ENCODE assay signal across 28 cellular contexts in the genomic region with DNA sequence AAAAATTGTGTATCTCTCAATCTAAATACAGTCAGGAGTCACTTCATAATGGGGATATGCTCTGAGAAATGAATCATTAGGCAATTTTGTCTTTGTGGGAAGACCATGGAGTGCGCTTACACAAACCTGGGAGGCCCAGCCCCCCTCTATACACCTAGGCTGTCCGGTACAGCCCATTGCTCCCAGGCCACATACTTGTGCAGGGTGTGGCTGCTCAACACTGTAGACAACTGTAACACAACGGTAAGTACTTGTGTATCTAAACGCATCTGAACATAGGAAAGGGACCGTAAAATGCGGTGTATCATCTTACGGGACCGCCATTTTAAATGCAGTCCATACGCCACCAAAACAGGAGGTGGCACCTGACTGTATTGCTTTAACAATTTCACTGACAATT. TPM values are rescaled to one million over a fixed set of nuclear protein-coding genes. Genes with fewer than 3 reads are reported as not detected.
A peak's percentile ranks its signal among the peaks of the same experiment; 100 is the strongest.
DNase-seq lines count a peak whose midpoint lies in the region; ATAC-seq and TF ChIP-seq lines count a peak whose summit lies in the region.
"Had no signal": no experiment of that assay in that cellular context is flagged by ENCODE, and none has a peak within 500 bp of the region (broad histone marks: within the 10 kb centered on the region; RNA-seq: fewer than 3 reads in every experiment).

No MANE protein-coding gene starts in this region.

- intact Hi-C loops in natural killer cell (cut with micrococcal nuclease) = no loop called here

- no peaks in the 10 kb centered on the region for H3K79me2 ChIP-seq in osteoblast (ENCODE audit: insufficient read depth, low read length)

- POLR2A ChIA-PET in HEK293T (lab: Yijun Ruan, JAX) = no interaction called here

- CTCF ChIA-PET in HEK293T (lab: Yijun Ruan, JAX) = no interaction called here

- no peak overlapping the region for H3K4me3 ChIP-seq in coronary artery
- no peak overlapping the region for H3K4me3 ChIP-seq in osteoblast (ENCODE audit: insufficient read depth, low read length)
- H3K4me3 ChIP-seq: HAP-1 had no signal

- DNase-seq in natural killer cell (peak; percentile 10), coronary artery (ENCODE audit: low spot score) (peak; percentile 19), osteoblast (ENCODE audit: insufficient read length, low spot score, missing footprints) (peak; percentile 32), HEK293T (ENCODE audit: extremely low spot score) (no peak), DMS53 treated with DMSO at 0.1 percent for 48 hours (lab: John Stamatoyannopoulos, UW; ENCODE audit: unreplicated experiment) (no peak)
- DNase-seq in natural killer cell treated with Interleukin-12 subunit alpha and Interleukin-12 subunit beta and Interleukin-15 and Interleukin-18, amount 100 ng/mL, for 72 hours (ENCODE audit: low spot score) = no peak
- DNase-seq: Caco-2; DMS 273 treated with DMSO at 0.1 percent for 48 hours; DMS79 treated with DMSO at 0.1 percent for 48 hours; GF-D8; GOT3; Karpas-422; NCI-H1092; NCI-H1436; NCI-H187 treated with DMSO at 0.1 percent for 48 hours; NCI-H2107; NCI-H524 treated with DMSO at 0.1 percent for 48 hours; NCI-H774; NK-92 treated with Interleukin-12 subunit alpha and Interleukin-12 subunit beta, amount 100 ng/mL, for 24 hours; PC-3; SK-N-SH had no signal

- H3K27ac ChIP-seq in coronary artery (no peak overlapping the region), osteoblast (ENCODE audit: low read depth, low read length) (no peak overlapping the region)
- H3K27ac ChIP-seq: C4-2B, HL-60 had no signal

- no peaks in the 10 kb centered on the region for H3K27me3 ChIP-seq in osteoblast (ENCODE audit: insufficient read depth, low read length)

- no peak overlapping the region for H3K4me3 Mint-ChIP-seq in natural killer cell
- no peak overlapping the region for H3K4me3 Mint-ChIP-seq in natural killer cell treated with Interleukin-12 subunit alpha and Interleukin-12 subunit beta and Interleukin-15 and Interleukin-18, amount 100 ng/mL, for 72 hours
- H3K4me3 Mint-ChIP-seq: B cell; CD8-positive, alpha-beta T cell had no signal

- H3K27ac Mint-ChIP-seq in natural killer cell = no peak overlapping the region
- H3K27ac Mint-ChIP-seq in natural killer cell treated with Interleukin-12 subunit alpha and Interleukin-12 subunit beta and Interleukin-15 and Interleukin-18, amount 100 ng/mL, for 72 hours = no peak overlapping the region
- H3K27ac Mint-ChIP-seq: B cell; CD8-positive, alpha-beta T cell had no signal

- ATAC-seq in natural killer cell (no peak), HG03354 (IDR thresholded peaks at IDR 0.05; ENCODE audit: poor library complexity, severe bottlenecking, unreplicated experiment) (no peak)
- ATAC-seq in natural killer cell treated with Interleukin-12 subunit alpha and Interleukin-12 subunit beta and Interleukin-15 and Interleukin-18, amount 100 ng/mL, for 72 hours = no peak
- ATAC-seq: CD8-positive, alpha-beta T cell; PC-3 had no signal

- H3K4me2 ChIP-seq in osteoblast (ENCODE audit: insufficient read depth, low read length) = no peak overlapping the region
- H3K4me2 ChIP-seq: SK-N-SH had no signal

- H3K9me3 Mint-ChIP-seq in natural killer cell = no peaks in the 10 kb centered on the region
- H3K9me3 Mint-ChIP-seq in natural killer cell treated with Interleukin-12 subunit alpha and Interleukin-12 subunit beta and Interleukin-15 and Interleukin-18, amount 100 ng/mL, for 72 hours = no peaks in the 10 kb centered on the region
- H3K9me3 Mint-ChIP-seq: CD8-positive, alpha-beta T cell had no signal

- no peaks in the 10 kb centered on the region for H4K20me1 ChIP-seq in osteoblast (ENCODE audit: insufficient read depth, low read length)

- H3K9me3 ChIP-seq in osteoblast (ENCODE audit: low read depth, low read length) = no peaks in the 10 kb centered on the region
- H3K9me3 ChIP-seq: Caco-2, HAP-1, SK-N-SH had no signal

- peaks cover 4 to 22% of the 10 kb centered on the region in 2 donors for H3K27me3 Mint-ChIP-seq in natural killer cell (ENCODE audit: low read depth in 2 of 2)
- peaks cover 5 to 24% of the 10 kb centered on the region in 2 donors for H3K27me3 Mint-ChIP-seq in natural killer cell treated with Interleukin-12 subunit alpha and Interleukin-12 subunit beta and Interleukin-15 and Interleukin-18, amount 100 ng/mL, for 72 hours

- peaks cover 3% of the 10 kb centered on the region for H3K4me1 ChIP-seq in osteoblast (ENCODE audit: insufficient read depth, low read length)
- H3K4me1 ChIP-seq: HAP-1 had no signal

- H3K36me3 ChIP-seq in osteoblast (ENCODE audit: insufficient read depth, low read length) = no peaks in the 10 kb centered on the region
- H3K36me3 ChIP-seq: HAP-1 had no signal

- H2AFZ ChIP-seq in osteoblast (ENCODE audit: low read length) = no peak overlapping the region

- no peaks in the 10 kb centered on the region for H3K36me3 Mint-ChIP-seq in natural killer cell
- no peaks in the 10 kb centered on the region for H3K36me3 Mint-ChIP-seq in natural killer cell treated with Interleukin-12 subunit alpha and Interleukin-12 subunit beta and Interleukin-15 and Interleukin-18, amount 100 ng/mL, for 72 hours
- H3K36me3 Mint-ChIP-seq: CD8-positive, alpha-beta T cell had no signal

- TF ChIP-seq CTCF in natural killer cell (IDR thresholded peaks at IDR 0.05) = no peak
- no peak for TF ChIP-seq CTCF in coronary artery (IDR thresholded peaks at IDR 0.05)
- no peak for TF ChIP-seq CTCF in osteoblast (IDR thresholded peaks at IDR 0.05; ENCODE audit: extremely low read depth, low read depth, low read length)

- peaks cover 0 to 7% of the 10 kb centered on the region in 2 donors for H3K4me1 Mint-ChIP-seq in natural killer cell
- H3K4me1 Mint-ChIP-seq in natural killer cell treated with Interleukin-12 subunit alpha and Interleukin-12 subunit beta and Interleukin-15 and Interleukin-18, amount 100 ng/mL, for 72 hours (ENCODE audit: low read depth in 2 of 2) = no peaks in the 10 kb centered on the region
- H3K4me1 Mint-ChIP-seq: B cell had no signal

TF ChIP-seq in HEK293T, 16 proteins besides CTCF, POLR2A, EP300 and RAD21:
- TF ChIP-seq TARDBP (IDR thresholded peaks at IDR 0.05) (no peak), BHLHE40 (IDR thresholded peaks at IDR 0.05; ENCODE audit: borderline replicate concordance) (no peak), SUZ12 (IDR thresholded peaks at IDR 0.05) (no peak), ELF4 (IDR thresholded peaks at IDR 0.05) (no peak)
- TF ChIP-seq, protein P1, sequence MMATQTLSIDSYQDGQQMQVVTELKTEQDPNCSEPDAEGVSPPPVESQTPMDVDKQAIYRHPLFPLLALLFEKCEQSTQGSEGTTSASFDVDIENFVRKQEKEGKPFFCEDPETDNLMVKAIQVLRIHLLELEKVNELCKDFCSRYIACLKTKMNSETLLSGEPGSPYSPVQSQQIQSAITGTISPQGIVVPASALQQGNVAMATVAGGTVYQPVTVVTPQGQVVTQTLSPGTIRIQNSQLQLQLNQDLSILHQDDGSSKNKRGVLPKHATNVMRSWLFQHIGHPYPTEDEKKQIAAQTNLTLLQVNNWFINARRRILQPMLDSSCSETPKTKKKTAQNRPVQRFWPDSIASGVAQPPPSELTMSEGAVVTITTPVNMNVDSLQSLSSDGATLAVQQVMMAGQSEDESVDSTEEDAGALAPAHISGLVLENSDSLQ (IDR thresholded peaks at IDR 0.05) = no peak

RNA-seq across cellular contexts. Expression of a gene that starts 58.0 kb away (rescaled TPM):
- not detected for total RNA-seq in natural killer cell
- total RNA-seq in natural killer cell treated with Interleukin-12 subunit alpha and Interleukin-12 subunit beta and Interleukin-15 and Interleukin-18, amount 100 ng/mL, for 72 hours = not detected
- under 0.01 TPM in 2 replicates for total RNA-seq in osteoblast
- total RNA-seq: A673; B cell; CD8-positive, alpha-beta T cell; PC-3 had no signal

Comparison
In these comparisons a context has a peak if more than half of its experiments do, and no peak if none do; other contexts are left out.
1. DNase-seq: peak in natural killer cell (single experiment), coronary artery (single experiment) and osteoblast (single experiment); none in natural killer cell treated with Interleukin-12 subunit alpha and Interleukin-12 subunit beta and Interleukin-15 and Interleukin-18, amount 100 ng/mL, for 72 hours (single experiment), HEK293T (single experiment) and DMS53 treated with DMSO at 0.1 percent for 48 hours (single experiment).